20 cellular contexts compared by ENCODE assay signal in the genomic region with DNA sequence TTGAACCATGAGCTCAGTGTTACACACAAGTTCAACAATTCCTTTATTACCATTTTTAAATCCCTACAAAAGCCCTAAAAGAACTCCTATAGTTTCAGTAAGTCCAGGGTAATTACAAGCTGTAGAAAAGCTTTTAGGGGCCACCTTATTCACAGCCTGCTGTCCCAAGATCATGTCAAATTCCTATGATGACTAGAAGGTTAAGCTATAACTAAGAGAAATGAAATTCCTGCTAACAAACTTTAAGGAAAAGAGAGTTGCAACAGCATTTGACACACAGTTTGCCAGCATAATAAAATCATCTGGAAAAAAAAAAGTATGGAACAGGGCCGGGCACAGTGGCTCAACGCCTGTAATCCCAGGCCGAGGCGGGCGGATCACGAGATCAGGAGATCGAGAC.
"Had no signal": no experiment of that assay in that cellular context is flagged by ENCODE, and none has a peak within 500 bp of the region (broad histone marks: within the 10 kb centered on the region; RNA-seq: fewer than 3 reads in every experiment).

No MANE protein-coding gene starts in this region.

- H3K27ac Mint-ChIP-seq: activated naive CD8-positive, alpha-beta T cell treated with anti-CD3 and anti-CD28 coated beads, Interleukin-2, amount 10 ng/mL, durations not matched to agents 7 days and 5 days; activated T-helper 17 cell treated with anti-CD3 and anti-CD28 coated beads, Interleukin-2, amount 50 U/mL, for 72 hours; natural killer cell treated with Interleukin-12 subunit alpha and Interleukin-12 subunit beta and Interleukin-15 and Interleukin-18, amount 100 ng/mL, for 72 hours had no signal

- H3K4me1 ChIP-seq: tibial artery had no signal

- H3K27me3 Mint-ChIP-seq: activated naive CD8-positive, alpha-beta T cell treated with anti-CD3 and anti-CD28 coated beads, Interleukin-2, amount 10 ng/mL, durations not matched to agents 7 days and 5 days; activated T-helper 17 cell treated with anti-CD3 and anti-CD28 coated beads, Interleukin-2, amount 50 U/mL, for 72 hours; natural killer cell treated with Interleukin-12 subunit alpha and Interleukin-12 subunit beta and Interleukin-15 and Interleukin-18, amount 100 ng/mL, for 72 hours had no signal

- H3K9me3 Mint-ChIP-seq: activated naive CD8-positive, alpha-beta T cell treated with anti-CD3 and anti-CD28 coated beads, Interleukin-2, amount 10 ng/mL, durations not matched to agents 7 days and 5 days; activated T-helper 17 cell treated with anti-CD3 and anti-CD28 coated beads, Interleukin-2, amount 50 U/mL, for 72 hours; mesothelial cell of epicardium; natural killer cell treated with Interleukin-12 subunit alpha and Interleukin-12 subunit beta and Interleukin-15 and Interleukin-18, amount 100 ng/mL, for 72 hours had no signal

- H3K27me3 ChIP-seq: neutrophil, tibial artery had no signal

- ATAC-seq: activated T-helper 17 cell treated with anti-CD3 and anti-CD28 coated beads, Interleukin-2, amount 50 U/mL, for 72 hours; left lobe of liver; natural killer cell treated with Interleukin-12 subunit alpha and Interleukin-12 subunit beta and Interleukin-15 and Interleukin-18, amount 100 ng/mL, for 72 hours; stimulated activated naive CD8-positive, alpha-beta T cell treated with anti-CD3 and anti-CD28 coated beads, Interleukin-15, Interleukin-2, amounts not matched to agents 100 U/mL and 50 U/mL, for 24 hours had no signal

- H3K9me3 ChIP-seq: neutrophil, tibial artery had no signal

- H3K4me3 Mint-ChIP-seq: activated naive CD8-positive, alpha-beta T cell treated with anti-CD3 and anti-CD28 coated beads, Interleukin-2, amount 10 ng/mL, durations not matched to agents 7 days and 5 days; activated T-helper 17 cell treated with anti-CD3 and anti-CD28 coated beads, Interleukin-2, amount 50 U/mL, for 72 hours; mesothelial cell of epicardium; natural killer cell treated with Interleukin-12 subunit alpha and Interleukin-12 subunit beta and Interleukin-15 and Interleukin-18, amount 100 ng/mL, for 72 hours had no signal

- H3K27ac ChIP-seq: neutrophil, tibial artery, WERI-Rb-1 had no signal

- DNase-seq: activated CD4-positive, alpha-beta T cell treated with anti-CD3 and anti-CD28 coated beads for 1 hour; activated CD4-positive, alpha-beta T cell treated with anti-CD3 and anti-CD28 coated beads, Interleukin-2, amount 50 U/mL, for 4 hours; activated naive CD4-positive, alpha-beta T cell; activated naive CD8-positive, alpha-beta T cell treated with anti-CD3 and anti-CD28 coated beads, Interleukin-2, amount 10 ng/mL, durations not matched to agents 7 days and 5 days; amygdala; foreskin melanocyte; glutamatergic neuron; hypothalamus; stimulated activated CD4-positive, alpha-beta T cell treated with anti-CD3 and anti-CD28 coated beads, Interleukin-2, amount 100 ng/mL, for 24 hours; stimulated activated naive CD8-positive, alpha-beta T cell treated with anti-CD3 and anti-CD28 coated beads, Interleukin-15, Interleukin-2, amounts not matched to agents 100 U/mL and 50 U/mL, for 24 hours; substantia nigra; T-helper 2 cell; tibial artery; WERI-Rb-1 had no signal

- H3K4me3 ChIP-seq: lung, tibial artery had no signal
